ENCODE assay signal across 21 cellular contexts in genomic region chr1:183936791-183937190, GRCh38.
DNase-seq lines count a peak whose midpoint lies in the region; ATAC-seq, FAIRE-seq and TF ChIP-seq lines count a peak whose summit lies in the region.
"Had no signal": no experiment of that assay in that cellular context is flagged by ENCODE, and none has a peak within 500 bp of the region (broad histone marks: within the 10 kb centered on the region; RNA-seq: fewer than 3 reads in every experiment).

No MANE protein-coding gene starts in this region.

- H3K4me1 Mint-ChIP-seq in stimulated activated effector memory CD8-positive, alpha-beta T cell treated with anti-CD3 and anti-CD28 coated beads, Interleukin-12 subunit alpha, Interleukin-12 subunit beta, amount 100 ng/mL, for 72 hours = peaks cover 13% of the 10 kb centered on the region
- H3K4me1 Mint-ChIP-seq: B cell; CD4-positive, alpha-beta memory T cell had no signal

- ATAC-seq in foreskin keratinocyte = peak; percentile 50
- no peak for ATAC-seq in stimulated activated effector memory CD8-positive, alpha-beta T cell treated with anti-CD3 and anti-CD28 coated beads, Interleukin-12 subunit alpha, Interleukin-12 subunit beta, amount 100 ng/mL, for 72 hours
- no peak for ATAC-seq in HG02938 (IDR thresholded peaks at IDR 0.05; ENCODE audit: unreplicated experiment)

- H3K36me3 ChIP-seq in bronchial epithelial cell (ENCODE audit: control insufficient read depth, insufficient read depth, low read length) = no peaks in the 10 kb centered on the region

- H3K27ac ChIP-seq in angular gyrus (ENCODE audit: low read depth, low read length) (peak overlapping the region; percentile 24), foreskin keratinocyte (no peak overlapping the region)
- H3K27ac ChIP-seq: HL-60 had no signal

- no peaks in the 10 kb centered on the region for H3K27me3 ChIP-seq in bronchial epithelial cell (ENCODE audit: control insufficient read depth, insufficient read depth, low read length)
- peaks cover 14% of the 10 kb centered on the region for H3K27me3 ChIP-seq in foreskin keratinocyte

- no peak for FAIRE-seq in bronchial epithelial cell (lab: Jason Lieb, UNC)
- FAIRE-seq: A204.1, D721Med, GM12892, GM19239 had no signal

- no peak overlapping the region for H3K4me3 Mint-ChIP-seq in stimulated activated effector memory CD8-positive, alpha-beta T cell treated with anti-CD3 and anti-CD28 coated beads, Interleukin-12 subunit alpha, Interleukin-12 subunit beta, amount 100 ng/mL, for 72 hours
- H3K4me3 Mint-ChIP-seq: B cell; CD4-positive, alpha-beta memory T cell; HFFc6 had no signal

- H3K4me1 ChIP-seq in foreskin keratinocyte = no peaks in the 10 kb centered on the region

- no peaks in the 10 kb centered on the region for H3K36me3 Mint-ChIP-seq in stimulated activated effector memory CD8-positive, alpha-beta T cell treated with anti-CD3 and anti-CD28 coated beads, Interleukin-12 subunit alpha, Interleukin-12 subunit beta, amount 100 ng/mL, for 72 hours
- H3K36me3 Mint-ChIP-seq: CD4-positive, alpha-beta memory T cell had no signal

- H3K4me3 ChIP-seq in bronchial epithelial cell (ENCODE audit: low read depth, low read length) = no peak overlapping the region

- no peak for TF ChIP-seq CTCF in bronchial epithelial cell (IDR thresholded peaks at IDR 0.05; ENCODE audit: insufficient read depth, low read length, severe bottlenecking)
- TF ChIP-seq CTCF in foreskin keratinocyte (conservative IDR thresholded peaks at IDR 0.05) = no peak

- peak overlapping the region; percentile 56 for H3K27ac Mint-ChIP-seq in stimulated activated effector memory CD8-positive, alpha-beta T cell treated with anti-CD3 and anti-CD28 coated beads, Interleukin-12 subunit alpha, Interleukin-12 subunit beta, amount 100 ng/mL, for 72 hours
- H3K27ac Mint-ChIP-seq: B cell; CD4-positive, alpha-beta memory T cell; HFFc6 had no signal

- no peaks in the 10 kb centered on the region for H3K9me3 Mint-ChIP-seq in stimulated activated effector memory CD8-positive, alpha-beta T cell treated with anti-CD3 and anti-CD28 coated beads, Interleukin-12 subunit alpha, Interleukin-12 subunit beta, amount 100 ng/mL, for 72 hours
- H3K9me3 Mint-ChIP-seq: HFFc6 had no signal

- DNase-seq in bronchial epithelial cell (ENCODE audit: low read depth) = peak; percentile 52
- peak in 1 of 2 donors; percentile 56 for DNase-seq in foreskin keratinocyte
- no peak for DNase-seq in stimulated activated effector memory CD8-positive, alpha-beta T cell treated with anti-CD3 and anti-CD28 coated beads, Interleukin-12 subunit alpha, Interleukin-12 subunit beta, amount 100 ng/mL, for 72 hours (ENCODE audit: low spot score in 2 of 2)
- DNase-seq in COLO829 (ENCODE audit: low spot score) = no peak
- DNase-seq in CD1c-positive myeloid dendritic cell (ENCODE audit: extremely low spot score) = no peak
- DNase-seq: C1 segment of cervical spinal cord; CD4-positive, alpha-beta memory T cell; COR-L47; DMS153; DND-41; GDM1; HCEC 1CT; HFFc6 had no signal
